In the genomic region with DNA sequence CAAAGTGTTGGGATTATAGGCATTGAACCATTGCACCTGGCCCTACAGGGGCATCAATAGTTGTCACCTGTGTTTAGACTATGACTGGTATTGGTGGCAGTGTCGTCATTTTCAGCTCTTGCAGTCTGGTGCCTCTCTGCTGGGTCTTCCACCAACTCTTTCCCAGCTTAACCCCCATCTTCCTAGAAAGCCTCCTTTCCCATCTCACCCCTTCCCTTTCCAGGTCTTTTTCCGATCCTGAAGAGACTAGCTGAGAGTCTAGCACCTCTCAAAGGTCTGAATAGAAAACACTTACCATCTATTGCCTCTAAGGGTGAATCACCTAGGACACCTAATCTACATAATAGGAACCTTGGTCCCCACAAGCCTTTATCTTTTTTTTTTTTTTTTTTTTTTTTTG, we compare ENCODE assay signal across 20 cellular contexts.
"Had no signal": no experiment of that assay in that cellular context is flagged by ENCODE, and none has a peak within 500 bp of the region (broad histone marks: within the 10 kb centered on the region; RNA-seq: fewer than 3 reads in every experiment).

No MANE protein-coding gene starts in this region.

- H3K4me2 ChIP-seq: SK-N-SH had no signal

- H3K9me3 ChIP-seq: SK-N-SH had no signal

- ATAC-seq: T-cell had no signal

- FAIRE-seq: RCC 7860 had no signal

- DNase-seq: KBM-7, NCI-H1092, NCI-H1105 treated with DMSO at 0.1 percent for 48 hours, NCI-H1417 treated with DMSO at 0.1 percent for 48 hours, NCI-H146, NCI-H1694 treated with DMSO at 0.1 percent for 48 hours, NCI-H1930, NCI-H2081, NCI-H226, NCI-H446, NCI-H510A, NCI-H524 treated with DMSO at 0.1 percent for 48 hours, NCI-H69, NCI-H774, Right ventricle myocardium superior, RPMI8226, SK-N-SH, SW 1271, T-cell had no signal

- H3K9ac ChIP-seq: SK-N-SH had no signal
